ENCODE assay signal across 14 cellular contexts in the genomic region with DNA sequence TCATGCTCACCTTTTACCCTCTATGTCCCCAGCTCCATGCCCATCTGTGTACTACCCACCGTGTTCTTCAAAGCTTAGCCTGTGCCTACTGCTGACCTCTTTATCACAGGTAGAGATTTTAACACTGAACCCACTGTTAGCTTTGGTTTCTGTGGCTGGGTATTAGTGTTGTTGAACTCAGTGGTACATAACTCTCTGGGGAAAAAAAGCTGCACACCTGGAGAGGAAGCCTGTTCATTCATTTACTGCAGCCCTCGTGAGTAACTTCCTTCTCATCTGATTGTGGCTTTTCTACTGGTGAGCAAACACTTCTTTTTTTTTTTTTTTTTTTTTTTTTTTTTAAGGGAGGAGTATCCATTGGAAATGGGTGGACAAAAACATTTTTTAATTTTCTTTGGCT.
A peak's percentile ranks its signal among the peaks of the same experiment; 100 is the strongest.
DNase-seq lines count a peak whose midpoint lies in the region; ATAC-seq lines count a peak whose summit lies in the region.
"Had no signal": no experiment of that assay in that cellular context is flagged by ENCODE, and none has a peak within 500 bp of the region (broad histone marks: within the 10 kb centered on the region; RNA-seq: fewer than 3 reads in every experiment).

No MANE protein-coding gene starts in this region.

- ATAC-seq in HG02588 (IDR thresholded peaks at IDR 0.05; ENCODE audit: unreplicated experiment) (peak; percentile 94), HG03558 (IDR thresholded peaks at IDR 0.05; ENCODE audit: extremely low read depth, unreplicated experiment) (peak; percentile 70), left ventricle myocardium superior (no peak)
- ATAC-seq in stimulated activated naive B cell treated with anti-CD40 and anti-IgM and Interleukin-4, amounts not matched to agents 10 μg/mL and 1 μg/mL and 100 μg/mL, for 72 hours (replicated peaks) = peak; percentile 74 to 75

- H3K9me3 Mint-ChIP-seq in stimulated activated naive B cell treated with anti-CD40 and anti-IgM and Interleukin-4, amounts not matched to agents 10 μg/mL and 1 μg/mL and 100 μg/mL, for 72 hours = no peaks in the 10 kb centered on the region

- H3K27me3 Mint-ChIP-seq in stimulated activated naive B cell treated with anti-CD40 and anti-IgM and Interleukin-4, amounts not matched to agents 10 μg/mL and 1 μg/mL and 100 μg/mL, for 72 hours = peaks cover 0 to 11% of the 10 kb centered on the region in 2 donors

- no peaks in the 10 kb centered on the region for H3K36me3 Mint-ChIP-seq in stimulated activated naive B cell treated with anti-CD40 and anti-IgM and Interleukin-4, amounts not matched to agents 10 μg/mL and 1 μg/mL and 100 μg/mL, for 72 hours

- H3K4me1 Mint-ChIP-seq in stimulated activated naive B cell treated with anti-CD40 and anti-IgM and Interleukin-4, amounts not matched to agents 10 μg/mL and 1 μg/mL and 100 μg/mL, for 72 hours = peaks cover 0 to 3% of the 10 kb centered on the region in 2 donors

- intact Hi-C loops in left ventricle myocardium superior (cut with micrococcal nuclease) = no loop called here

- H3K4me3 Mint-ChIP-seq in stimulated activated naive B cell treated with anti-CD40 and anti-IgM and Interleukin-4, amounts not matched to agents 10 μg/mL and 1 μg/mL and 100 μg/mL, for 72 hours = no peak overlapping the region

- H3K27ac Mint-ChIP-seq in stimulated activated naive B cell treated with anti-CD40 and anti-IgM and Interleukin-4, amounts not matched to agents 10 μg/mL and 1 μg/mL and 100 μg/mL, for 72 hours = no peak overlapping the region

- DNase-seq in NCI-H345 (lab: John Stamatoyannopoulos, UW) (peak; percentile 24), NCI-H345 treated with DMSO at 0.1 percent for 48 hours (lab: John Stamatoyannopoulos, UW; ENCODE audit: unreplicated experiment) (no peak), left ventricle myocardium superior (no peak), A172 (ENCODE audit: low spot score) (no peak), anterior cingulate cortex (lab: John Stamatoyannopoulos, UW) (no peak)
- DNase-seq in stimulated activated naive B cell treated with anti-CD40 and anti-IgM and Interleukin-4, amounts not matched to agents 10 μg/mL and 1 μg/mL and 100 μg/mL, for 72 hours = no peak
- DNase-seq: activated CD8-positive, alpha-beta memory T cell treated with anti-CD3 and anti-CD28 coated beads, Interleukin-2, amount 50 U/mL, for 4 hours; effector memory CD4-positive, alpha-beta T cell; head of caudate nucleus; ovary; RPMI8226; stimulated activated naive CD4-positive, alpha-beta T cell treated with Interleukin-2 at 50 U/mL for 16 hours had no signal
